9 cellular contexts compared by ENCODE assay signal in genomic region chr5:116361171-116361967, GRCh38.
DNase-seq lines count a peak whose midpoint lies in the region; ATAC-seq and TF ChIP-seq lines count a peak whose summit lies in the region.
"Had no signal": no experiment of that assay in that cellular context is flagged by ENCODE, and none has a peak within 500 bp of the region (broad histone marks: within the 10 kb centered on the region; RNA-seq: fewer than 3 reads in every experiment).

No MANE protein-coding gene starts in this region.

- intact Hi-C loops in lower lobe of right lung (cut with DNase I), result no loop called here

- H3K9me3 Mint-ChIP-seq in endodermal cell, result no peaks in the 10 kb centered on the region
- peaks cover 0 to 4% (median 0%) of the 10 kb centered on the region in 5 donors for H3K9me3 Mint-ChIP-seq in CD8-positive, alpha-beta memory T cell

- no peak overlapping the region for H3K9ac ChIP-seq in endodermal cell (ENCODE audit: extremely low read depth, low read length, poor library complexity, severe bottlenecking)

- no peak overlapping the region for H3K4me3 ChIP-seq in endodermal cell (ENCODE audit: low read length)
- H3K4me3 ChIP-seq in lower lobe of right lung, result peak overlapping the region; percentile 43
- H3K4me3 ChIP-seq in tibial nerve, result peak overlapping the region; percentile 6 to 49 (median 31)
- no peak overlapping the region for H3K4me3 ChIP-seq in CD8-positive, alpha-beta memory T cell (ENCODE audit: low read length)

- POLR2A ChIA-PET in CD8-positive, alpha-beta memory T cell (lab: Charles Lee), result no interaction called here

- CTCF ChIA-PET in CD8-positive, alpha-beta memory T cell (lab: Charles Lee), result no interaction called here

- H3K27ac ChIP-seq in endodermal cell (ENCODE audit: low read depth, low read length) (no peak overlapping the region), lower lobe of right lung (no peak overlapping the region), tibial nerve (peak overlapping the region in 1 of 4 donors; percentile 22)
- no peak overlapping the region for H3K27ac ChIP-seq in CD8-positive, alpha-beta memory T cell (ENCODE audit: low read depth, low read length)

- WGBS in endodermal cell (ENCODE audit: insufficient coverage in 1 of 2, insufficient read length in 1 of 2), 2 experiments, result 72 to 77% methylated on average over 19 to 53 of the region's 53 CpGs
- WGBS in tibial nerve, 2 donors, result 24 to 31% methylated on average over 35 to 52 of the region's 53 CpGs

- peaks cover 3% of the 10 kb centered on the region for H3K4me1 Mint-ChIP-seq in endodermal cell
- peaks cover 9 to 13% (median 12%) of the 10 kb centered on the region in 3 donors for H3K4me1 Mint-ChIP-seq in CD8-positive, alpha-beta memory T cell

- no peak for TF ChIP-seq EP300 in tibial nerve (IDR thresholded peaks at IDR 0.05)

- TF ChIP-seq POLR2A in tibial nerve (IDR thresholded peaks at IDR 0.05), result no peak

- peak; percentile 50 for DNase-seq in NCI-H1436 (lab: John Stamatoyannopoulos, UW)
- no peak for DNase-seq in NCI-H1436 treated with DMSO at 0.1 percent for 48 hours (lab: John Stamatoyannopoulos, UW)
- peak; percentile 94 for DNase-seq in endodermal cell
- DNase-seq in lower lobe of right lung, result peak; percentile 51
- DNase-seq in tibial nerve (ENCODE audit: low spot score in 2 of 2), result no peak
- no peak for DNase-seq in CD8-positive, alpha-beta memory T cell
- no peak for DNase-seq in germinal center (ENCODE audit: low spot score)

- H3K36me3 Mint-ChIP-seq in endodermal cell (ENCODE audit: low read depth), result no peaks in the 10 kb centered on the region
- peaks cover 15 to 41% (median 18%) of the 10 kb centered on the region in 3 donors for H3K36me3 Mint-ChIP-seq in CD8-positive, alpha-beta memory T cell

- H3K36me3 ChIP-seq in endodermal cell (ENCODE audit: control insufficient read depth, insufficient read depth, low read length) (no peaks in the 10 kb centered on the region), lower lobe of right lung (no peaks in the 10 kb centered on the region), tibial nerve (no peaks in the 10 kb centered on the region)
- no peaks in the 10 kb centered on the region for H3K36me3 ChIP-seq in CD8-positive, alpha-beta memory T cell (ENCODE audit: insufficient read depth, low read length)

- H3K9me3 ChIP-seq in endodermal cell (ENCODE audit: control insufficient read depth, low read length) (no peaks in the 10 kb centered on the region), lower lobe of right lung (no peaks in the 10 kb centered on the region), tibial nerve (no peaks in the 10 kb centered on the region)
- no peaks in the 10 kb centered on the region for H3K9me3 ChIP-seq in CD8-positive, alpha-beta memory T cell (ENCODE audit: low read length)

- H3K27ac Mint-ChIP-seq in endodermal cell, result peak overlapping the region; percentile 75
- H3K27ac Mint-ChIP-seq in CD8-positive, alpha-beta memory T cell, result no peak overlapping the region
- H3K27ac Mint-ChIP-seq: activated naive CD8-positive, alpha-beta T cell had no signal

- H3K27me3 ChIP-seq in endodermal cell (ENCODE audit: control insufficient read depth, insufficient read depth, low read length, poor library complexity, severe bottlenecking), result no peaks in the 10 kb centered on the region
- no peaks in the 10 kb centered on the region for H3K27me3 ChIP-seq in lower lobe of right lung (ENCODE audit: low read depth)
- no peaks in the 10 kb centered on the region for H3K27me3 ChIP-seq in tibial nerve
- H3K27me3 ChIP-seq in CD8-positive, alpha-beta memory T cell (ENCODE audit: insufficient read depth, low read length, poor library complexity, severe bottlenecking), result no peaks in the 10 kb centered on the region

- peaks cover 2% of the 10 kb centered on the region for H3K27me3 Mint-ChIP-seq in endodermal cell (ENCODE audit: insufficient read depth)
- H3K27me3 Mint-ChIP-seq in CD8-positive, alpha-beta memory T cell, result no peaks in the 10 kb centered on the region
- H3K27me3 Mint-ChIP-seq: activated naive CD8-positive, alpha-beta T cell had no signal

- peak overlapping the region; percentile 66 for H3K4me3 Mint-ChIP-seq in endodermal cell
- H3K4me3 Mint-ChIP-seq in CD8-positive, alpha-beta memory T cell, result no peak overlapping the region
- H3K4me3 Mint-ChIP-seq: activated naive CD8-positive, alpha-beta T cell had no signal

- TF ChIP-seq CTCF in endodermal cell (conservative IDR thresholded peaks at IDR 0.05), result peak; percentile 72
- TF ChIP-seq CTCF in lower lobe of right lung (IDR thresholded peaks at IDR 0.05), result peak; percentile 14
- TF ChIP-seq CTCF in tibial nerve (IDR thresholded peaks at IDR 0.05), result peak in 3 of 5 experiments; percentile 12 to 37 (median 24)

- peak; percentile 57 to 76 for ATAC-seq in lower lobe of right lung
- ATAC-seq in GM21576 (IDR thresholded peaks at IDR 0.05; ENCODE audit: unreplicated experiment), result no peak

- H3K4me1 ChIP-seq in endodermal cell (ENCODE audit: control insufficient read depth, insufficient read depth, low read length) (no peaks in the 10 kb centered on the region), lower lobe of right lung (peaks cover 18% of the 10 kb centered on the region), tibial nerve (peaks cover 0 to 26% (median 4%) of the 10 kb centered on the region in 4 donors)
- no peaks in the 10 kb centered on the region for H3K4me1 ChIP-seq in CD8-positive, alpha-beta memory T cell (ENCODE audit: insufficient read depth, low read length)

Comparison
In these comparisons a context has a peak if more than half of its experiments do, and no peak if none do; other contexts are left out.
1. DNase-seq: peak in NCI-H1436 (single experiment), endodermal cell (single experiment) and lower lobe of right lung (single experiment); none in NCI-H1436 treated with DMSO at 0.1 percent for 48 hours (single experiment), tibial nerve (0 of 2), CD8-positive, alpha-beta memory T cell (0 of 5) and germinal center (single experiment).
2. H3K4me3 ChIP-seq: peak in lower lobe of right lung (single experiment) and tibial nerve (4 of 4); none in endodermal cell (single experiment) and CD8-positive, alpha-beta memory T cell (single experiment).
3. CTCF ChIP-seq: peak in every context shown above with its lines; median percentile 72 in endodermal cell; 24 in tibial nerve; 14 in lower lobe of right lung.